ENCODE assay signal across 8 cellular contexts in the genomic region with DNA sequence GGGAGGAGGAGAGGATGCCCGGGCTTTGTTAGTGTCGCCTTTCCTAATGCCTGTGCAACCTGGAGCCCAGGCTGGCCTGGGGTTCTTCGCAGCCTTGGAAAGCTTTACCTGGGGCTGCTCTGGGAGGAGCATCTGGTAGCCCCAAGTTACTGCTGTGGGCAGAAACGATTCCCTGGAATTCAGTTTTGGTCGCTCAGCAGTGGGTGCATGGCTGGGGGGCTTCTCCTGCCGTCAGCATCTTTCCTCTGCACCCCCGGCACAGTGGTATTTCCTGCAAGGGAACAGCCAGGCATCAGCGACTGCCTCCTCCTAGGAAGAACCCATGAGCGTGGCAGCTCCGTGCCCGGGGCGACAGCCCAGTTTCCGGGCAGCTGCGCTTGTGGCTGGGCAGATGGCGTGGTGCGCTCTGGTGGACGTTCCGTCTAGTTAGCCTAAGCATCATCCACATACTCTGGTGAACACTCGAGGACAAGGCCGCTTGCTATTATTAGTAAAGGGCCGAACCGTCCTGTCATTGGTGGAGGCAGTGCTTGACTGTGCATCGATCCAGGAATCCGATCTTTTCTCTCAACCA.
A peak's percentile ranks its signal among the peaks of the same experiment; 100 is the strongest.
DNase-seq lines count a peak whose midpoint lies in the region; ATAC-seq and TF ChIP-seq lines count a peak whose summit lies in the region.

No MANE protein-coding gene starts in this region.

- peak overlapping the region; percentile 100 for H3K27ac Mint-ChIP-seq in glutamatergic neuron (ENCODE audit: unreplicated experiment)

- H3K4me3 Mint-ChIP-seq in glutamatergic neuron (ENCODE audit: unreplicated experiment): peak overlapping the region; percentile 100

- TF ChIP-seq POLR2A in Peyer's patch (IDR thresholded peaks at IDR 0.05): no peak

- no peaks in the 10 kb centered on the region for H3K36me3 ChIP-seq in Peyer's patch

- H3K9me3 ChIP-seq in Peyer's patch: no peaks in the 10 kb centered on the region

- H3K4me3 ChIP-seq in Peyer's patch: peak overlapping the region in 3 of 4 donors; percentile 27 to 49 (median 40)

- peaks cover 35% of the 10 kb centered on the region for H3K27me3 Mint-ChIP-seq in glutamatergic neuron (ENCODE audit: unreplicated experiment)

- H3K27me3 ChIP-seq in Peyer's patch: no peaks in the 10 kb centered on the region

- no peak overlapping the region for H3K27ac ChIP-seq in Peyer's patch

- no peak for ATAC-seq in HG02678 (IDR thresholded peaks at IDR 0.05; ENCODE audit: unreplicated experiment)

- TF ChIP-seq CTCF in Peyer's patch (IDR thresholded peaks at IDR 0.05): no peak
- TF ChIP-seq CTCF in glutamatergic neuron (IDR thresholded peaks at IDR 0.05; ENCODE audit: partially characterized antibody, unreplicated experiment): no peak

- peaks cover 0 to 30% (median 0%) of the 10 kb centered on the region in 4 donors for H3K4me1 ChIP-seq in Peyer's patch

- DNase-seq in DMS53 treated with DMSO at 0.1 percent for 48 hours (lab: John Stamatoyannopoulos, UW; ENCODE audit: unreplicated experiment): peak; percentile 14
- DNase-seq in Peyer's patch: no peak
- DNase-seq in glutamatergic neuron: peak; percentile 77
- DNase-seq in pons (ENCODE audit: low spot score): peak; percentile 50
- no peak for DNase-seq in GM03348 (ENCODE audit: low spot score)
- DNase-seq in hepatic stellate cell (ENCODE audit: low spot score): no peak
- DNase-seq in HUDEP-2 (lab: John Stamatoyannopoulos, UW; ENCODE audit: unreplicated experiment in 76 of 76): no peak

- no peaks in the 10 kb centered on the region for H3K36me3 Mint-ChIP-seq in glutamatergic neuron (ENCODE audit: unreplicated experiment)

- H3K9me3 Mint-ChIP-seq in glutamatergic neuron (ENCODE audit: unreplicated experiment): peaks cover 43% of the 10 kb centered on the region

- peaks cover 62% of the 10 kb centered on the region for H3K4me1 Mint-ChIP-seq in glutamatergic neuron (ENCODE audit: low read depth, unreplicated experiment)

Comparison
In these comparisons a context has a peak if more than half of its experiments do, and no peak if none do; other contexts are left out.
1. DNase-seq: peak in DMS53 treated with DMSO at 0.1 percent for 48 hours (single experiment), glutamatergic neuron (single experiment) and pons (single experiment); none in Peyer's patch (0 of 3), GM03348 (single experiment), hepatic stellate cell (single experiment) and HUDEP-2 (0 of 76).